1 cellular context compared by ENCODE assay signal in genomic region chr10:104331208-104331838, GRCh38.
TF ChIP-seq lines count a peak whose summit lies in the region.

No MANE protein-coding gene starts in this region.

TF ChIP-seq in H1, 55 proteins besides CTCF, POLR2A, EP300 and RAD21 (continued from another document):
- TF ChIP-seq CHD7 (IDR thresholded peaks at IDR 0.05; ENCODE audit: insufficient replicate concordance, low read length) (no peak), GTF2F1 (IDR thresholded peaks at IDR 0.05; ENCODE audit: borderline replicate concordance, low read depth, low read length) (no peak), MAFK (IDR thresholded peaks at IDR 0.05; ENCODE audit: low read depth, low read length) (no peak), CREB1 (IDR thresholded peaks at IDR 0.05) (no peak), SP4 (IDR thresholded peaks at IDR 0.05; ENCODE audit: low read length) (no peak), RBBP5 (IDR thresholded peaks at IDR 0.05; ENCODE audit: borderline replicate concordance, low read depth, low read length) (0 out of 2 replicates have a peak, but pooled peaks have one; percentile 25), TBP (IDR thresholded peaks at IDR 0.05; ENCODE audit: low read depth, low read length) (0 out of 2 replicates have a peak, but pooled peaks have one; percentile 12), SIRT6 (IDR thresholded peaks at IDR 0.05; ENCODE audit: low read length) (no peak), SIX5 (IDR thresholded peaks at IDR 0.05; ENCODE audit: low read depth, low read length) (no peak), PHF8 (conservative IDR thresholded peaks at IDR 0.05; ENCODE audit: low read depth, low read length) (no peak), RFX5 (IDR thresholded peaks at IDR 0.05; ENCODE audit: borderline replicate concordance, low read depth, low read length) (no peak), ATF2 (IDR thresholded peaks at IDR 0.05; ENCODE audit: low read length) (no peak), CHD2 (IDR thresholded peaks at IDR 0.05; ENCODE audit: low read length) (no peak), HDAC6 (IDR thresholded peaks at IDR 0.05; ENCODE audit: low read depth, low read length) (no peak), CBX5 (IDR thresholded peaks at IDR 0.05; ENCODE audit: low read depth, low read length) (no peak), JUND (IDR thresholded peaks at IDR 0.05; ENCODE audit: low read length) (peak; percentile 82), FOSL1 (IDR thresholded peaks at IDR 0.05; ENCODE audit: insufficient read depth, low read depth, low read length) (no peak), ASH2L (IDR thresholded peaks at IDR 0.05; ENCODE audit: low read length) (no peak), RNF2 (IDR thresholded peaks at IDR 0.05; ENCODE audit: borderline replicate concordance, low read depth, low read length, missing control alignments, poor library complexity, severe bottlenecking) (no peak), TCF12 (IDR thresholded peaks at IDR 0.05; ENCODE audit: low read depth, low read length) (0 out of 2 replicates have a peak, but pooled peaks have one; percentile 27), BCL11A (IDR thresholded peaks at IDR 0.05; ENCODE audit: low read depth in 2 of 2, low read length in 2 of 2) (no peak), RXRA (IDR thresholded peaks at IDR 0.05; ENCODE audit: insufficient read depth, low read depth, low read length) (no peak), SRF (IDR thresholded peaks at IDR 0.05; ENCODE audit: low read depth, low read length) (no peak), CBX8 (IDR thresholded peaks at IDR 0.05; ENCODE audit: borderline replicate concordance, low read depth, low read length) (no peak), USF2 (IDR thresholded peaks at IDR 0.05; ENCODE audit: low read length) (no peak), YY1 (IDR thresholded peaks at IDR 0.05; ENCODE audit: low read depth, low read length) (no peak), SIN3A (conservative IDR thresholded peaks at IDR 0.05 in 1 of 2, IDR thresholded peaks at IDR 0.05 in 1 of 2; ENCODE audit: low read depth in 1 of 2, low read length in 2 of 2) (peak in 1 of 2 experiments; percentile 43; a peak in 1 of 4 replicates), JUN (IDR thresholded peaks at IDR 0.05; ENCODE audit: low read depth, low read length) (peak; percentile 45; the same call in 1 of the 2 replicates), HDAC2 (IDR thresholded peaks at IDR 0.05; ENCODE audit: borderline replicate concordance in 1 of 2, low read depth in 2 of 2, low read length in 2 of 2) (no peak), BACH1 (IDR thresholded peaks at IDR 0.05; ENCODE audit: low read length) (no peak), NRF1 (IDR thresholded peaks at IDR 0.05; ENCODE audit: low read depth, low read length) (no peak), CEBPB (IDR thresholded peaks at IDR 0.05; ENCODE audit: low read depth, low read length) (no peak), E2F6 (IDR thresholded peaks at IDR 0.05) (0 out of 2 replicates have a peak, but pooled peaks have one; percentile 23), POLR2AphosphoS5 (IDR thresholded peaks at IDR 0.05; ENCODE audit: low read depth, low read length) (0 out of 2 replicates have a peak, but pooled peaks have one; percentile 27), TAF1 (IDR thresholded peaks at IDR 0.05; ENCODE audit: low read depth, low read length) (0 out of 2 replicates have a peak, but pooled peaks have one; percentile 22), SUZ12 (IDR thresholded peaks at IDR 0.05; ENCODE audit: low read length) (no peak), MAX (IDR thresholded peaks at IDR 0.05) (peak; percentile 74), KDM1A (IDR thresholded peaks at IDR 0.05; ENCODE audit: borderline replicate concordance, low read length) (no peak), TAF7 (optimal IDR thresholded peaks at IDR 0.05; ENCODE audit: borderline replicate concordance, low read depth, low read length) (no peak), KDM5A (IDR thresholded peaks at IDR 0.05; ENCODE audit: low read length) (no peak), BRCA1 (IDR thresholded peaks at IDR 0.05; ENCODE audit: low read depth, low read length) (no peak), SAP30 (IDR thresholded peaks at IDR 0.05; ENCODE audit: insufficient read depth, insufficient replicate concordance, low read length) (peak; percentile 43), NANOG (IDR thresholded peaks at IDR 0.05; ENCODE audit: insufficient read depth, low read depth, low read length, poor library complexity, severe bottlenecking) (no peak), GABPA (IDR thresholded peaks at IDR 0.05; ENCODE audit: borderline replicate concordance, insufficient read depth, low read length) (no peak), SP1 (IDR thresholded peaks at IDR 0.05; ENCODE audit: low read depth, low read length) (no peak), CTBP2 (IDR thresholded peaks at IDR 0.05; ENCODE audit: borderline replicate concordance, insufficient read depth, insufficient read length, low read length) (no peak)
